ENCODE assay signal across 10 cellular contexts in genomic region chr5:142826741-142827492, GRCh38. TPM values are rescaled to one million over a fixed set of nuclear protein-coding genes. Genes with fewer than 3 reads are reported as not detected.
DNase-seq lines count a peak whose midpoint lies in the region; ATAC-seq and TF ChIP-seq lines count a peak whose summit lies in the region.
"Had no signal": no experiment of that assay in that cellular context is flagged by ENCODE, and none has a peak within 500 bp of the region (broad histone marks: within the 10 kb centered on the region; RNA-seq: fewer than 3 reads in every experiment).

No MANE protein-coding gene starts in this region.

- H3K27ac ChIP-seq in heart left ventricle (peak overlapping the region in 11 of 12 donors; percentile 22 to 75 (median 55)), SK-N-SH (ENCODE audit: low read depth in 2 of 2, low read length in 1 of 2) (peak overlapping the region; percentile 81 to 86), esophagus muscularis mucosa (replicated peaks in 1 of 4) (peak overlapping the region; percentile 45 to 69 (median 59))
- H3K27ac ChIP-seq: VCaP had no signal

- no peaks in the 10 kb centered on the region for H3K9me2 ChIP-seq in SK-N-SH

- POLR2A ChIA-PET in SK-N-SH (lab: Yijun Ruan, JAX) = no interaction called here

- H3K9me3 ChIP-seq in heart left ventricle = no peaks in the 10 kb centered on the region
- H3K9me3 ChIP-seq in SK-N-SH = no peaks in the 10 kb centered on the region
- no peaks in the 10 kb centered on the region for H3K9me3 ChIP-seq in esophagus muscularis mucosa

- no peak for TF ChIP-seq RAD21 in SK-N-SH (IDR thresholded peaks at IDR 0.05; ENCODE audit: low read length)

- TF ChIP-seq CTCF in heart left ventricle (IDR thresholded peaks at IDR 0.05) = no peak
- TF ChIP-seq CTCF in SK-N-SH (IDR thresholded peaks at IDR 0.05) = no peak
- TF ChIP-seq CTCF in esophagus muscularis mucosa (IDR thresholded peaks at IDR 0.05) = no peak

- H3K4me2 ChIP-seq in SK-N-SH = peak overlapping the region; percentile 76

- peak overlapping the region; percentile 12 to 28 for H3K4me3 Mint-ChIP-seq in stimulated activated naive CD8-positive, alpha-beta T cell treated with anti-CD3 and anti-CD28 coated beads, Interleukin-15, amount 100 ng/mL, for 72 hours

- peaks cover 11% of the 10 kb centered on the region for H3K79me2 ChIP-seq in SK-N-SH (ENCODE audit: insufficient read depth)

- peaks cover 92% of the 10 kb centered on the region for H3K4me1 Mint-ChIP-seq in stimulated activated naive CD8-positive, alpha-beta T cell treated with anti-CD3 and anti-CD28 coated beads, Interleukin-15, amount 100 ng/mL, for 72 hours

- peak overlapping the region; percentile 8 to 17 for H3K27ac Mint-ChIP-seq in stimulated activated naive CD8-positive, alpha-beta T cell treated with anti-CD3 and anti-CD28 coated beads, Interleukin-15, amount 100 ng/mL, for 72 hours

- H4K20me1 ChIP-seq in SK-N-SH (ENCODE audit: insufficient read depth) = no peaks in the 10 kb centered on the region

- H3K27me3 ChIP-seq in heart left ventricle (no peaks in the 10 kb centered on the region), SK-N-SH (ENCODE audit: insufficient read depth) (no peaks in the 10 kb centered on the region), esophagus muscularis mucosa (no peaks in the 10 kb centered on the region)

- 66 to 77% (median 68%) methylated on average over 3 of the region's 3 CpGs for WGBS in heart left ventricle, 4 donors
- 9% methylated on average over 2 of the region's 3 CpGs for WGBS in SK-N-SH (ENCODE audit: low lambda C conversion rate)
- WGBS in esophagus muscularis mucosa = 60% methylated on average over 3 of the region's 3 CpGs

- H3K36me3 ChIP-seq in heart left ventricle = no peaks in the 10 kb centered on the region
- no peaks in the 10 kb centered on the region for H3K36me3 ChIP-seq in SK-N-SH (replicated peaks in 1 of 2; ENCODE audit: control insufficient read depth in 1 of 2, insufficient read depth in 2 of 2, low read length in 1 of 2)
- no peaks in the 10 kb centered on the region for H3K36me3 ChIP-seq in esophagus muscularis mucosa

- CTCF ChIA-PET in SK-N-SH (lab: Yijun Ruan, JAX) = interaction anchor here (0.6 to 1.5 kb wide), 5 partner anchors 30 to 113 kb away, joined by 3 read pairs; no protein-coding TSS in a partner anchor

- H3K27me3 Mint-ChIP-seq in stimulated activated naive CD8-positive, alpha-beta T cell treated with anti-CD3 and anti-CD28 coated beads, Interleukin-15, amount 100 ng/mL, for 72 hours = no peaks in the 10 kb centered on the region
- H3K27me3 Mint-ChIP-seq: naive thymus-derived CD8-positive, alpha-beta T cell had no signal

- peaks cover 53% of the 10 kb centered on the region for H3F3A ChIP-seq in SK-N-SH (replicated peaks; ENCODE audit: insufficient read depth)

- no peaks in the 10 kb centered on the region for H3K9me3 Mint-ChIP-seq in stimulated activated naive CD8-positive, alpha-beta T cell treated with anti-CD3 and anti-CD28 coated beads, Interleukin-15, amount 100 ng/mL, for 72 hours
- H3K9me3 Mint-ChIP-seq: naive thymus-derived CD8-positive, alpha-beta T cell had no signal

- H3K4me1 ChIP-seq in heart left ventricle (peaks cover 0 to 96% (median 77%) of the 10 kb centered on the region in 12 donors), SK-N-SH (ENCODE audit: control insufficient read depth in 1 of 2, insufficient read depth in 2 of 2, low read depth in 1 of 2, low read length in 1 of 2) (peaks cover 70 to 74% of the 10 kb centered on the region in 2 experiments), esophagus muscularis mucosa (peaks cover 66 to 98% (median 82%) of the 10 kb centered on the region in 4 donors)

- TF ChIP-seq EP300 in SK-N-SH (IDR thresholded peaks at IDR 0.05; ENCODE audit: borderline replicate concordance in 1 of 2, low read depth in 1 of 2, low read length in 1 of 2) (peak; percentile 18 to 85; a peak in 2 of 4 replicates), esophagus muscularis mucosa (IDR thresholded peaks at IDR 0.05) (no peak)

- H3K4me3 ChIP-seq in heart left ventricle = no peak overlapping the region
- peak overlapping the region in 1 of 2 experiments; percentile 40; a peak in 1 of 4 replicates for H3K4me3 ChIP-seq in SK-N-SH (ENCODE audit: low read depth in 2 of 2, low read length in 1 of 2)
- no peak overlapping the region for H3K4me3 ChIP-seq in esophagus muscularis mucosa

- TF ChIP-seq POLR2A in heart left ventricle (IDR thresholded peaks at IDR 0.05) = no peak
- TF ChIP-seq POLR2A in esophagus muscularis mucosa (IDR thresholded peaks at IDR 0.05; ENCODE audit: low read depth) = no peak

- peak in 1 of 4 donors; percentile 26 for ATAC-seq in heart left ventricle
- ATAC-seq in Right ventricle myocardium superior (ENCODE audit: poor library complexity) = no peak
- ATAC-seq in stimulated activated naive CD8-positive, alpha-beta T cell treated with anti-CD3 and anti-CD28 coated beads, Interleukin-15, amount 100 ng/mL, for 72 hours = peak; percentile 89
- no peak for ATAC-seq in HG02981 (IDR thresholded peaks at IDR 0.05; ENCODE audit: unreplicated experiment)
- ATAC-seq: naive thymus-derived CD8-positive, alpha-beta T cell had no signal

- DNase-seq in heart left ventricle (no peak), Right ventricle myocardium superior (no peak), SK-N-SH (no peak), esophagus muscularis mucosa (ENCODE audit: extremely low spot score) (no peak), NCI-H526 treated with DMSO at 0.1 percent for 48 hours (lab: John Stamatoyannopoulos, UW) (no peak)
- peak; percentile 39 to 74 for DNase-seq in stimulated activated naive CD8-positive, alpha-beta T cell treated with anti-CD3 and anti-CD28 coated beads, Interleukin-15, amount 100 ng/mL, for 72 hours
- DNase-seq in effector CD8-positive, alpha-beta T cell (lab: John Stamatoyannopoulos, UW) = no peak

- intact Hi-C loops in heart left ventricle (cut with DNase I) (loop anchor here in 3 of 10 donors (5.0 kb wide), 3 partner anchors 35 to 45 kb away; no protein-coding TSS in a partner anchor), Right ventricle myocardium superior (cut with DNase I) (no loop called here), esophagus muscularis mucosa (cut with DNase I) (no loop called here)

- H2AFZ ChIP-seq in SK-N-SH (ENCODE audit: low read depth) = 0 out of 2 replicates have a peak overlapping the region, but pooled peaks have one; percentile 18

- H3K9ac ChIP-seq in SK-N-SH = peak overlapping the region; percentile 15; the same call in 1 of the 2 replicates

TF ChIP-seq in SK-N-SH, 30 proteins besides CTCF, POLR2A, EP300 and RAD21 (continues in another document):
- TF ChIP-seq ZBTB33 (IDR thresholded peaks at IDR 0.05; ENCODE audit: borderline replicate concordance, low read depth) = no peak
- TF ChIP-seq CHD2 (IDR thresholded peaks at IDR 0.05; ENCODE audit: low read length, partially characterized antibody) = no peak
- TF ChIP-seq FOSL2 (IDR thresholded peaks at IDR 0.05; ENCODE audit: borderline replicate concordance, low read depth) = peak; percentile 64; the same call in 1 of the 2 replicates
- TF ChIP-seq MXI1 (IDR thresholded peaks at IDR 0.05; ENCODE audit: low read depth, low read length) = no peak
- no peak for TF ChIP-seq USF1 (IDR thresholded peaks at IDR 0.05; ENCODE audit: borderline replicate concordance, low read depth)
- TF ChIP-seq MAX (IDR thresholded peaks at IDR 0.05; ENCODE audit: low read depth) = peak; percentile 46; the same call in 1 of the 2 replicates
- TF ChIP-seq PBX3 (IDR thresholded peaks at IDR 0.05) = peak; percentile 85
- TF ChIP-seq POLR2AphosphoS5 (IDR thresholded peaks at IDR 0.05; ENCODE audit: low read depth, low read length) = peak; percentile 67; the same call in 1 of the 2 replicates
- TF ChIP-seq NFIC (IDR thresholded peaks at IDR 0.05; ENCODE audit: borderline replicate concordance) = peak; percentile 81
- no peak for TF ChIP-seq SMC3 (IDR thresholded peaks at IDR 0.05; ENCODE audit: low read depth, low read length)

RNA-seq across cellular contexts. Expression of gene ARHGAP26, which starts 56.7 kb away (rescaled TPM):
- total RNA-seq in heart left ventricle (10 to 100 TPM; 22.9 to 52.1 (median 35.6) TPM), Right ventricle myocardium superior (32.5 TPM), esophagus muscularis mucosa (10 to 100 TPM; 22.3 to 40.7 (median 28.2) TPM)
- polyA plus RNA-seq in heart left ventricle (10 to 100 TPM; 11.9 to 18.2 TPM), SK-N-SH (2012; rRNA removed) (6.1 and 8.4 TPM in 2 replicates)
- polyA plus RNA-seq in SK-N-SH (2012; cell fraction: cytosol; rRNA removed) = 4.4 and 4.6 TPM in 2 replicates
- polyA plus RNA-seq in SK-N-SH (2012; cell fraction: nucleus; rRNA removed) = 19.4 and 33.8 TPM in 2 replicates

Comparison
In these comparisons a context has a peak if more than half of its experiments do, and no peak if none do; other contexts are left out.
1. DNase-seq: peak in stimulated activated naive CD8-positive, alpha-beta T cell treated with anti-CD3 and anti-CD28 coated beads, Interleukin-15, amount 100 ng/mL, for 72 hours (2 of 2); none in heart left ventricle (0 of 5), Right ventricle myocardium superior (single experiment), SK-N-SH (single experiment), esophagus muscularis mucosa (single experiment), effector CD8-positive, alpha-beta T cell (single experiment) and NCI-H526 treated with DMSO at 0.1 percent for 48 hours (single experiment).
2. Peak in every context shown above with its lines, with median percentiles within 50 percentile points of each other: H3K27ac ChIP-seq.